In genomic region chr1:168726719-168727118, GRCh38 we compare ENCODE assay signal across 20 cellular contexts. TPM values are rescaled to one million over a fixed set of nuclear protein-coding genes. Genes with fewer than 3 reads are reported as not detected.
DNase-seq lines count a peak whose midpoint lies in the region; ATAC-seq and TF ChIP-seq lines count a peak whose summit lies in the region.
"Had no signal": no experiment of that assay in that cellular context is flagged by ENCODE, and none has a peak within 500 bp of the region (broad histone marks: within the 10 kb centered on the region; RNA-seq: fewer than 3 reads in every experiment).

No MANE protein-coding gene starts in this region.

- H3K4me3 ChIP-seq in right atrium auricular region = peak overlapping the region; percentile 32 to 46
- H3K4me3 ChIP-seq in lower lobe of right lung = no peak overlapping the region
- peak overlapping the region in 2 of 3 donors; percentile 41 to 61 for H3K4me3 ChIP-seq in skeletal muscle tissue (ENCODE audit: low read length in 3 of 3)
- H3K4me3 ChIP-seq in vagina = peak overlapping the region in 1 of 2 donors; percentile 18
- H3K4me3 ChIP-seq: GM23248 had no signal

- H3K9me3 ChIP-seq in right atrium auricular region (no peaks in the 10 kb centered on the region), lower lobe of right lung (no peaks in the 10 kb centered on the region), skeletal muscle tissue (ENCODE audit: control insufficient read depth in 3 of 3, low read length in 3 of 3) (no peaks in the 10 kb centered on the region), vagina (no peaks in the 10 kb centered on the region)

- H3K27me3 Mint-ChIP-seq in endothelial cell (ENCODE audit: unreplicated experiment) = no peaks in the 10 kb centered on the region

- DNase-seq in right atrium auricular region (ENCODE audit: low spot score) (no peak), cardiac septum (ENCODE audit: low spot score) (no peak), lower lobe of right lung (no peak), vagina (ENCODE audit: extremely low spot score in 2 of 2) (no peak), endothelial cell (ENCODE audit: low spot score) (no peak), NCI-H2171 treated with DMSO at 0.1 percent for 48 hours (lab: John Stamatoyannopoulos, UW) (no peak)
- no peak for DNase-seq in activated naive CD4-positive, alpha-beta T cell treated with anti-CD3 and anti-CD28 coated beads, Interleukin-2, amount 50 U/mL, for 16 hours
- DNase-seq: CD4-positive, CD25-positive, alpha-beta regulatory T cell; DND-41; GDM1; NCI-H146; NCI-H2081 treated with DMSO at 0.1 percent for 48 hours; NCI-H226; NCI-H526 treated with DMSO at 0.1 percent for 48 hours; NK-92 treated with Interleukin-12 subunit alpha and Interleukin-12 subunit beta, amount 100 ng/mL, for 24 hours had no signal

- H3K27ac ChIP-seq in right atrium auricular region (peak overlapping the region; percentile 17 to 30), lower lobe of right lung (peak overlapping the region; percentile 7), skeletal muscle tissue (ENCODE audit: low read depth, low read length) (peak overlapping the region; percentile 43), vagina (peak overlapping the region; percentile 53)
- H3K27ac ChIP-seq: GM23248, RWPE1 had no signal

- peak overlapping the region in 1 of 3 donors; percentile 25 for H3K9ac ChIP-seq in skeletal muscle tissue (ENCODE audit: low read depth in 1 of 3, low read length in 3 of 3)
- H3K9ac ChIP-seq: GM23248 had no signal

- no peak for TF ChIP-seq POLR2A in vagina (IDR thresholded peaks at IDR 0.05)

- peaks cover 0 to 8% of the 10 kb centered on the region in 2 donors for H3K4me1 ChIP-seq in right atrium auricular region
- no peaks in the 10 kb centered on the region for H3K4me1 ChIP-seq in lower lobe of right lung
- H3K4me1 ChIP-seq in skeletal muscle tissue (ENCODE audit: control insufficient read depth in 3 of 3, insufficient read depth in 3 of 3, low read length in 3 of 3) = peaks cover 14 to 17% (median 15%) of the 10 kb centered on the region in 3 donors
- no peaks in the 10 kb centered on the region for H3K4me1 ChIP-seq in vagina

- peak in 1 of 2 donors; percentile 9 for ATAC-seq in lower lobe of right lung
- ATAC-seq: HCT116 had no signal

- H3K27me3 ChIP-seq in right atrium auricular region (no peaks in the 10 kb centered on the region), lower lobe of right lung (ENCODE audit: low read depth) (no peaks in the 10 kb centered on the region), skeletal muscle tissue (ENCODE audit: control insufficient read depth in 3 of 3, insufficient read depth in 3 of 3, low read length in 3 of 3) (no peaks in the 10 kb centered on the region), vagina (no peaks in the 10 kb centered on the region)

- intact Hi-C loops in cardiac septum (cut with DNase I) (loop anchor here (5.0 kb wide), 2 partner anchors 41 to 104 kb away; no protein-coding TSS in a partner anchor), lower lobe of right lung (cut with DNase I) (no loop called here), vagina (cut with DNase I) (no loop called here)

- no peak overlapping the region for H3K27ac Mint-ChIP-seq in endothelial cell (ENCODE audit: unreplicated experiment)
- H3K27ac Mint-ChIP-seq: CD4-positive, CD25-positive, alpha-beta regulatory T cell had no signal

- no peaks in the 10 kb centered on the region for H3K36me3 Mint-ChIP-seq in endothelial cell (ENCODE audit: low read depth, unreplicated experiment)
- H3K36me3 Mint-ChIP-seq: CD4-positive, CD25-positive, alpha-beta regulatory T cell had no signal

- peaks cover 3% of the 10 kb centered on the region for H3K4me1 Mint-ChIP-seq in endothelial cell (ENCODE audit: unreplicated experiment)
- H3K4me1 Mint-ChIP-seq: CD4-positive, CD25-positive, alpha-beta regulatory T cell had no signal

- TF ChIP-seq CTCF in right atrium auricular region (IDR thresholded peaks at IDR 0.05) (no peak), lower lobe of right lung (IDR thresholded peaks at IDR 0.05) (no peak), vagina (IDR thresholded peaks at IDR 0.05) (no peak), endothelial cell (IDR thresholded peaks at IDR 0.05; ENCODE audit: unreplicated experiment) (no peak)

- no peak overlapping the region for H3K4me3 Mint-ChIP-seq in endothelial cell (ENCODE audit: unreplicated experiment)
- H3K4me3 Mint-ChIP-seq: CD4-positive, CD25-positive, alpha-beta regulatory T cell had no signal

- H3K36me3 ChIP-seq in right atrium auricular region = no peaks in the 10 kb centered on the region
- H3K36me3 ChIP-seq in lower lobe of right lung = no peaks in the 10 kb centered on the region
- H3K36me3 ChIP-seq in skeletal muscle tissue (ENCODE audit: control insufficient read depth in 3 of 3, insufficient read depth in 3 of 3, low read length in 3 of 3) = no peaks in the 10 kb centered on the region
- H3K36me3 ChIP-seq in vagina = no peaks in the 10 kb centered on the region

- H3K9me3 Mint-ChIP-seq in endothelial cell (ENCODE audit: unreplicated experiment) = no peaks in the 10 kb centered on the region
- H3K9me3 Mint-ChIP-seq: CD4-positive, CD25-positive, alpha-beta regulatory T cell had no signal

RNA-seq across cellular contexts. Expression of gene DPT, which starts 2.3 kb away (rescaled TPM):
- total RNA-seq in right atrium auricular region = 10 to 100 TPM; 52.2 to 71.3 TPM
- 32.1 TPM for total RNA-seq in cardiac septum
- total RNA-seq in lower lobe of right lung = 18.6 TPM
- 74.6 TPM for total RNA-seq in skeletal muscle tissue
- total RNA-seq in vagina = 154 TPM
- not detected for total RNA-seq in endothelial cell (ENCODE audit: unreplicated experiment)
- total RNA-seq: CD4-positive, CD25-positive, alpha-beta regulatory T cell; HT1080 had no signal

Comparison
In these comparisons a context has a peak if more than half of its experiments do, and no peak if none do; other contexts are left out.
1. RNA of gene DPT, which starts 2.3 kb away (total RNA-seq): 154 TPM in vagina (single experiment), 74.6 TPM in skeletal muscle tissue (single experiment), 52.2 to 71.3 TPM in right atrium auricular region, 32.1 TPM in cardiac septum (single experiment) and 18.6 TPM in lower lobe of right lung (single experiment); not detected in endothelial cell (single experiment); every median in the first group is over 10 times any median in the second.
2. Peak in every context shown above with its lines, with median percentiles within 50 percentile points of each other: H3K27ac ChIP-seq.